In genomic region chr19:13999085-13999484, GRCh38 we compare ENCODE assay signal across 2 cellular contexts.
TF ChIP-seq lines count a peak whose summit lies in the region.

No MANE protein-coding gene starts in this region.

TF ChIP-seq in A549, 52 proteins besides CTCF, POLR2A, EP300 and RAD21:
- no peak for TF ChIP-seq REST (IDR thresholded peaks at IDR 0.05)
- no peak for TF ChIP-seq CBX8 (IDR thresholded peaks at IDR 0.05)
- peak; percentile 56; the same call in 1 of the 2 replicates for TF ChIP-seq KDM1A (IDR thresholded peaks at IDR 0.05; ENCODE audit: low read depth)
- no peak for TF ChIP-seq JUNB (IDR thresholded peaks at IDR 0.05)
- TF ChIP-seq PHF8 (IDR thresholded peaks at IDR 0.05; ENCODE audit: borderline replicate concordance, low read depth), result no peak
- no peak for TF ChIP-seq FOSL2 (IDR thresholded peaks at IDR 0.05)
- TF ChIP-seq FOSL2 (CRISPR knock-in tag; IDR thresholded peaks at IDR 0.05), result no peak
TF ChIP-seq in A549: peak in this region for 1.

TF ChIP-seq in HCT116, 20 proteins besides CTCF, POLR2A, EP300 and RAD21:
- TF ChIP-seq FOSL1 (IDR thresholded peaks at IDR 0.05; ENCODE audit: low read depth) (no peak), CBX3 (IDR thresholded peaks at IDR 0.05; ENCODE audit: low read depth) (0 out of 2 replicates have a peak, but pooled peaks have one; percentile 22)
